In genomic region chr22:50525991-50526848, GRCh38 we compare ENCODE assay signal across 1 cellular context.
TF ChIP-seq lines count a peak whose summit lies in the region.

No MANE protein-coding gene starts in this region.

TF ChIP-seq in HepG2, 621 proteins besides CTCF, POLR2A, EP300 and RAD21 (continued from another document and continues in another):
- TF ChIP-seq, protein P1, sequence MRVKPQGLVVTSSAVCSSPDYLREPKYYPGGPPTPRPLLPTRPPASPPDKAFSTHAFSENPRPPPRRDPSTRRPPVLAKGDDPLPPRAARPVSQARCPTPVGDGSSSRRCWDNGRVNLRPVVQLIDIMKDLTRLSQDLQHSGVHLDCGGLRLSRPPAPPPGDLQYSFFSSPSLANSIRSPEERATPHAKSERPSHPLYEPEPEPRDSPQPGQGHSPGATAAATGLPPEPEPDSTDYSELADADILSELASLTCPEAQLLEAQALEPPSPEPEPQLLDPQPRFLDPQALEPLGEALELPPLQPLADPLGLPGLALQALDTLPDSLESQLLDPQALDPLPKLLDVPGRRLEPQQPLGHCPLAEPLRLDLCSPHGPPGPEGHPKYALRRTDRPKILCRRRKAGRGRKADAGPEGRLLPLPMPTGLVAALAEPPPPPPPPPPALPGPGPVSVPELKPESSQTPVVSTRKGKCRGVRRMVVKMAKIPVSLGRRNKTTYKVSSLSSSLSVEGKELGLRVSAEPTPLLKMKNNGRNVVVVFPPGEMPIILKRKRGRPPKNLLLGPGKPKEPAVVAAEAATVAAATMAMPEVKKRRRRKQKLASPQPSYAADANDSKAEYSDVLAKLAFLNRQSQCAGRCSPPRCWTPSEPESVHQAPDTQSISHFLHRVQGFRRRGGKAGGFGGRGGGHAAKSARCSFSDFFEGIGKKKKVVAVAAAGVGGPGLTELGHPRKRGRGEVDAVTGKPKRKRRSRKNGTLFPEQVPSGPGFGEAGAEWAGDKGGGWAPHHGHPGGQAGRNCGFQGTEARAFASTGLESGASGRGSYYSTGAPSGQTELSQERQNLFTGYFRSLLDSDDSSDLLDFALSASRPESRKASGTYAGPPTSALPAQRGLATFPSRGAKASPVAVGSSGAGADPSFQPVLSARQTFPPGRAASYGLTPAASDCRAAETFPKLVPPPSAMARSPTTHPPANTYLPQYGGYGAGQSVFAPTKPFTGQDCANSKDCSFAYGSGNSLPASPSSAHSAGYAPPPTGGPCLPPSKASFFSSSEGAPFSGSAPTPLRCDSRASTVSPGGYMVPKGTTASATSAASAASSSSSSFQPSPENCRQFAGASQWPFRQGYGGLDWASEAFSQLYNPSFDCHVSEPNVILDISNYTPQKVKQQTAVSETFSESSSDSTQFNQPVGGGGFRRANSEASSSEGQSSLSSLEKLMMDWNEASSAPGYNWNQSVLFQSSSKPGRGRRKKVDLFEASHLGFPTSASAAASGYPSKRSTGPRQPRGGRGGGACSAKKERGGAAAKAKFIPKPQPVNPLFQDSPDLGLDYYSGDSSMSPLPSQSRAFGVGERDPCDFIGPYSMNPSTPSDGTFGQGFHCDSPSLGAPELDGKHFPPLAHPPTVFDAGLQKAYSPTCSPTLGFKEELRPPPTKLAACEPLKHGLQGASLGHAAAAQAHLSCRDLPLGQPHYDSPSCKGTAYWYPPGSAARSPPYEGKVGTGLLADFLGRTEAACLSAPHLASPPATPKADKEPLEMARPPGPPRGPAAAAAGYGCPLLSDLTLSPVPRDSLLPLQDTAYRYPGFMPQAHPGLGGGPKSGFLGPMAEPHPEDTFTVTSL (CRISPR knock-in tag; IDR thresholded peaks at IDR 0.05; ENCODE audit: borderline replicate concordance): no peak
- TF ChIP-seq IRF9 (CRISPR knock-in tag; IDR thresholded peaks at IDR 0.05; ENCODE audit: borderline replicate concordance): no peak
- no peak; the same call in 1 of the 2 replicates for TF ChIP-seq HES4 (CRISPR knock-in tag; IDR thresholded peaks at IDR 0.05; ENCODE audit: borderline replicate concordance)
- TF ChIP-seq RORA (CRISPR knock-in tag; IDR thresholded peaks at IDR 0.05): no peak
- no peak for TF ChIP-seq ZBTB8A (CRISPR knock-in tag; IDR thresholded peaks at IDR 0.05; ENCODE audit: borderline replicate concordance, low read depth)
- TF ChIP-seq ZBTB7A (CRISPR knock-in tag; IDR thresholded peaks at IDR 0.05): no peak
- no peak for TF ChIP-seq KAT8 (CRISPR knock-in tag; IDR thresholded peaks at IDR 0.05)
- no peak for TF ChIP-seq MED13 (CRISPR knock-in tag; IDR thresholded peaks at IDR 0.05)
- TF ChIP-seq ZXDC (CRISPR knock-in tag; IDR thresholded peaks at IDR 0.05): no peak
- no peak for TF ChIP-seq KDM5A (IDR thresholded peaks at IDR 0.05; ENCODE audit: borderline replicate concordance, low read length)
- TF ChIP-seq ZNF788 (CRISPR knock-in tag; IDR thresholded peaks at IDR 0.05; ENCODE audit: borderline replicate concordance): no peak
- TF ChIP-seq TAF1 (CRISPR knock-in tag; IDR thresholded peaks at IDR 0.05): peak; percentile 37
- no peak for TF ChIP-seq ZKSCAN1 (IDR thresholded peaks at IDR 0.05; ENCODE audit: low read length)
- no peak for TF ChIP-seq KDM2A (CRISPR knock-in tag; IDR thresholded peaks at IDR 0.05; ENCODE audit: borderline replicate concordance, low read depth)
- TF ChIP-seq ELF1 (CRISPR knock-in tag; IDR thresholded peaks at IDR 0.05): no peak
- TF ChIP-seq, protein P2, sequence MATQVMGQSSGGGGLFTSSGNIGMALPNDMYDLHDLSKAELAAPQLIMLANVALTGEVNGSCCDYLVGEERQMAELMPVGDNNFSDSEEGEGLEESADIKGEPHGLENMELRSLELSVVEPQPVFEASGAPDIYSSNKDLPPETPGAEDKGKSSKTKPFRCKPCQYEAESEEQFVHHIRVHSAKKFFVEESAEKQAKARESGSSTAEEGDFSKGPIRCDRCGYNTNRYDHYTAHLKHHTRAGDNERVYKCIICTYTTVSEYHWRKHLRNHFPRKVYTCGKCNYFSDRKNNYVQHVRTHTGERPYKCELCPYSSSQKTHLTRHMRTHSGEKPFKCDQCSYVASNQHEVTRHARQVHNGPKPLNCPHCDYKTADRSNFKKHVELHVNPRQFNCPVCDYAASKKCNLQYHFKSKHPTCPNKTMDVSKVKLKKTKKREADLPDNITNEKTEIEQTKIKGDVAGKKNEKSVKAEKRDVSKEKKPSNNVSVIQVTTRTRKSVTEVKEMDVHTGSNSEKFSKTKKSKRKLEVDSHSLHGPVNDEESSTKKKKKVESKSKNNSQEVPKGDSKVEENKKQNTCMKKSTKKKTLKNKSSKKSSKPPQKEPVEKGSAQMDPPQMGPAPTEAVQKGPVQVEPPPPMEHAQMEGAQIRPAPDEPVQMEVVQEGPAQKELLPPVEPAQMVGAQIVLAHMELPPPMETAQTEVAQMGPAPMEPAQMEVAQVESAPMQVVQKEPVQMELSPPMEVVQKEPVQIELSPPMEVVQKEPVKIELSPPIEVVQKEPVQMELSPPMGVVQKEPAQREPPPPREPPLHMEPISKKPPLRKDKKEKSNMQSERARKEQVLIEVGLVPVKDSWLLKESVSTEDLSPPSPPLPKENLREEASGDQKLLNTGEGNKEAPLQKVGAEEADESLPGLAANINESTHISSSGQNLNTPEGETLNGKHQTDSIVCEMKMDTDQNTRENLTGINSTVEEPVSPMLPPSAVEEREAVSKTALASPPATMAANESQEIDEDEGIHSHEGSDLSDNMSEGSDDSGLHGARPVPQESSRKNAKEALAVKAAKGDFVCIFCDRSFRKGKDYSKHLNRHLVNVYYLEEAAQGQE (IDR thresholded peaks at IDR 0.05; ENCODE audit: borderline replicate concordance in 1 of 2, low read depth in 1 of 2, low read length in 2 of 2): no peak
- TF ChIP-seq SNAPC4 (CRISPR knock-in tag; IDR thresholded peaks at IDR 0.05): no peak
- no peak for TF ChIP-seq REXO4 (CRISPR knock-in tag; IDR thresholded peaks at IDR 0.05; ENCODE audit: borderline replicate concordance)
- TF ChIP-seq KAT7 (CRISPR knock-in tag; IDR thresholded peaks at IDR 0.05; ENCODE audit: borderline replicate concordance): no peak; the same call in 1 of the 2 replicates
- TF ChIP-seq RERE (CRISPR knock-in tag; IDR thresholded peaks at IDR 0.05; ENCODE audit: low read depth): no peak
- no peak for TF ChIP-seq NCOA1 (CRISPR knock-in tag; IDR thresholded peaks at IDR 0.05)
- TF ChIP-seq ZNF883 (CRISPR knock-in tag; IDR thresholded peaks at IDR 0.05; ENCODE audit: not compliant biosample characterization): no peak
- no peak for TF ChIP-seq SRSF4 (IDR thresholded peaks at IDR 0.05; ENCODE audit: low read depth, low read length, poor library complexity, severe bottlenecking)
- peak; percentile 94 for TF ChIP-seq GTF3A (CRISPR knock-in tag; conservative IDR thresholded peaks at IDR 0.05)
- TF ChIP-seq ZFAT (CRISPR knock-in tag; conservative IDR thresholded peaks at IDR 0.05): peak; percentile 72; the same call in 1 of the 2 replicates
- TF ChIP-seq, protein P3, sequence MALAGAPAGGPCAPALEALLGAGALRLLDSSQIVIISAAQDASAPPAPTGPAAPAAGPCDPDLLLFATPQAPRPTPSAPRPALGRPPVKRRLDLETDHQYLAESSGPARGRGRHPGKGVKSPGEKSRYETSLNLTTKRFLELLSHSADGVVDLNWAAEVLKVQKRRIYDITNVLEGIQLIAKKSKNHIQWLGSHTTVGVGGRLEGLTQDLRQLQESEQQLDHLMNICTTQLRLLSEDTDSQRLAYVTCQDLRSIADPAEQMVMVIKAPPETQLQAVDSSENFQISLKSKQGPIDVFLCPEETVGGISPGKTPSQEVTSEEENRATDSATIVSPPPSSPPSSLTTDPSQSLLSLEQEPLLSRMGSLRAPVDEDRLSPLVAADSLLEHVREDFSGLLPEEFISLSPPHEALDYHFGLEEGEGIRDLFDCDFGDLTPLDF (CRISPR knock-in tag; IDR thresholded peaks at IDR 0.05): no peak
- TF ChIP-seq STAG1 (CRISPR knock-in tag; IDR thresholded peaks at IDR 0.05): no peak; the same call in 1 of the 2 replicates
- TF ChIP-seq ZNF337 (CRISPR knock-in tag; IDR thresholded peaks at IDR 0.05; ENCODE audit: borderline replicate concordance, low read depth): no peak
- TF ChIP-seq NFE2L1 (CRISPR knock-in tag; IDR thresholded peaks at IDR 0.05; ENCODE audit: borderline replicate concordance): no peak
